In the genomic region with DNA sequence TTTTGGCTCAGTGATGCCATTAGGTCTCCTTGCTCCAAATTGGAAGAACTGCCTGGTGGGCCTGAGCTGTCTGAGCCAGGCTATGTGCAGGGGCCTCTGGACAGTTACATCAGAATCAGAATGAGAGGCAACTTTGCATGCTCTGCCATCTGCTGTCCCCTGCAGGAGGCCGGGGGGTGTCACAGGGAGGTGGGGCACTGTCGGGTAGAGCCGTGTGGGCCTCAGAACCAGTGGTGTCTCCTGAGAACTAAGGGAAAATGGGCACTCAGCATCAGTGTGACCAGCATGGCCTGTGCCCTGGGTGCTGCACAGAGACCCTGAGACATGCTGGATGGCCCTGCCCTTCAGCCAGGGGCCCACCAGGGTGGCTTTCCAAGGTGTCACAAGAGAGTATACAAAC, we compare ENCODE assay signal across 1 cellular context.
TF ChIP-seq lines count a peak whose summit lies in the region.

No MANE protein-coding gene starts in this region.

TF ChIP-seq in K562, 482 proteins besides CTCF, POLR2A, EP300 and RAD21:
- TF ChIP-seq, protein P1, sequence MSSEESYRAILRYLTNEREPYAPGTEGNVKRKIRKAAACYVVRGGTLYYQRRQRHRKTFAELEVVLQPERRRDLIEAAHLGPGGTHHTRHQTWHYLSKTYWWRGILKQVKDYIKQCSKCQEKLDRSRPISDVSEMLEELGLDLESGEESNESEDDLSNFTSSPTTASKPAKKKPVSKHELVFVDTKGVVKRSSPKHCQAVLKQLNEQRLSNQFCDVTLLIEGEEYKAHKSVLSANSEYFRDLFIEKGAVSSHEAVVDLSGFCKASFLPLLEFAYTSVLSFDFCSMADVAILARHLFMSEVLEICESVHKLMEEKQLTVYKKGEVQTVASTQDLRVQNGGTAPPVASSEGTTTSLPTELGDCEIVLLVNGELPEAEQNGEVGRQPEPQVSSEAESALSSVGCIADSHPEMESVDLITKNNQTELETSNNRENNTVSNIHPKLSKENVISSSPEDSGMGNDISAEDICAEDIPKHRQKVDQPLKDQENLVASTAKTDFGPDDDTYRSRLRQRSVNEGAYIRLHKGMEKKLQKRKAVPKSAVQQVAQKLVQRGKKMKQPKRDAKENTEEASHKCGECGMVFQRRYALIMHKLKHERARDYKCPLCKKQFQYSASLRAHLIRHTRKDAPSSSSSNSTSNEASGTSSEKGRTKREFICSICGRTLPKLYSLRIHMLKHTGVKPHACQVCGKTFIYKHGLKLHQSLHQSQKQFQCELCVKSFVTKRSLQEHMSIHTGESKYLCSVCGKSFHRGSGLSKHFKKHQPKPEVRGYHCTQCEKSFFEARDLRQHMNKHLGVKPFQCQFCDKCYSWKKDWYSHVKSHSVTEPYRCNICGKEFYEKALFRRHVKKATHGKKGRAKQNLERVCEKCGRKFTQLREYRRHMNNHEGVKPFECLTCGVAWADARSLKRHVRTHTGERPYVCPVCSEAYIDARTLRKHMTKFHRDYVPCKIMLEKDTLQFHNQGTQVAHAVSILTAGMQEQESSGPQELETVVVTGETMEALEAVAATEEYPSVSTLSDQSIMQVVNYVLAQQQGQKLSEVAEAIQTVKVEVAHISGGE (CRISPR knock-in tag; IDR thresholded peaks at IDR 0.05), result no peak
- TF ChIP-seq, protein P2, sequence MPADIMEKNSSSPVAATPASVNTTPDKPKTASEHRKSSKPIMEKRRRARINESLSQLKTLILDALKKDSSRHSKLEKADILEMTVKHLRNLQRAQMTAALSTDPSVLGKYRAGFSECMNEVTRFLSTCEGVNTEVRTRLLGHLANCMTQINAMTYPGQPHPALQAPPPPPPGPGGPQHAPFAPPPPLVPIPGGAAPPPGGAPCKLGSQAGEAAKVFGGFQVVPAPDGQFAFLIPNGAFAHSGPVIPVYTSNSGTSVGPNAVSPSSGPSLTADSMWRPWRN (IDR thresholded peaks at IDR 0.05; ENCODE audit: low read depth), result no peak
- TF ChIP-seq STAG1 (CRISPR knock-in tag; IDR thresholded peaks at IDR 0.05; ENCODE audit: borderline replicate concordance) (no peak), DLX4 (CRISPR knock-in tag; IDR thresholded peaks at IDR 0.05) (no peak), REST (CRISPR knock-in tag; IDR thresholded peaks at IDR 0.05; ENCODE audit: low read depth) (no peak), SIRT6 (IDR thresholded peaks at IDR 0.05; ENCODE audit: low read depth, low read length) (no peak), RBM22 (IDR thresholded peaks at IDR 0.05; ENCODE audit: low read depth, low read length, poor library complexity, severe bottlenecking) (no peak), ZNF124 (CRISPR knock-in tag; IDR thresholded peaks at IDR 0.05) (no peak)
- TF ChIP-seq, protein P3, sequence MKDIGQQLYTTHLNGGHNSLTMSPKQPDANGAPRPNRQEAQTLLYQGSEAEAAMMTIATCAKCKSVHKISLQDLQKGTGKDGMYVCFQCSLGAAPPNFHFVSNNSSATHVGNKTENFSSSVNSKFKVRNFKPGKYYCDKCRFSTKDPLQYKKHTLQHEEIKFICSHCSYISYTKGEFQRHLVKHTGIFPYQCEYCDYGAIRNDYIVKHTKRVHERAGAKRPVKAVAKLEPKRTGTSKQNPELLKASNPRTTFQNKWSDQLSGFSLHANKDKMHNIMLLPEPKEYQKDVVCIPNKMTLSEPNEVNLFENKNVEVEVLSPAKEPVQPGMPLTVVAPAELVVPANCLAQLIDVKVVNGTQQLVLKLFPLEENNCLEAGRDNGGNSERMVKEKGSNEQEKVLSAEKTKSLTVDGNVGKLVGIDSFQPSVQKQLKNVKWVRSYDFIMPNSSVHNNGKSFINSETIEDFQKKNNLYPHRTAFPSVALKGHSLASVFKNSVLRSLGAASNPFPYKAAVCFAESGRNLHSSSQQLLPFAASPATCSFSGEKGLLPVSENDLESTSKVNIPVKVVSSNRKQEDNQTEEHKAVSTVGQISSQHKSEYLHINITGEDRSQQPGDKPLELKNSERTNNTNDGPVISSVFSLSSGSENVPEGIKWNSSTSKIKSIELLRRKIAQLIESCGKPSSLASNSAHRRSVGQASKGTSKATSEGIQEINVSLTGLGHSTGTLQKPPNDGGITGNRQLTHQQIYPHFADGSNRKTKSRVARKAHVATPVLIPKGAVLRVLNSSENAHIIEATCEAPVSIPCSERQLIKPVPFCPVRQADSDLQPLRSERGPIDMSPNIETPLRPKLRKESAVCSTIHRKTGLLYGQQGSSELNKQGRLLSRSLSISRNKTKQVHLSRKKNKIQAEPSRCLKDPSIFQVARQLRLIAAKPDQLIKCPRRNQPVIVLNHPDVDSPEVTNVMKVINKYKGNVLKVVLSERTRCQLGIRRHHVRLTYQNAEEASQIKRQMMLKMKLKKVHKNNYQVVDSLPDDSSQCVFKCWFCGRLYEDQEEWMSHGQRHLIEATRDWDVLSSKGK (CRISPR knock-in tag; IDR thresholded peaks at IDR 0.05), result no peak
- TF ChIP-seq, protein P4, sequence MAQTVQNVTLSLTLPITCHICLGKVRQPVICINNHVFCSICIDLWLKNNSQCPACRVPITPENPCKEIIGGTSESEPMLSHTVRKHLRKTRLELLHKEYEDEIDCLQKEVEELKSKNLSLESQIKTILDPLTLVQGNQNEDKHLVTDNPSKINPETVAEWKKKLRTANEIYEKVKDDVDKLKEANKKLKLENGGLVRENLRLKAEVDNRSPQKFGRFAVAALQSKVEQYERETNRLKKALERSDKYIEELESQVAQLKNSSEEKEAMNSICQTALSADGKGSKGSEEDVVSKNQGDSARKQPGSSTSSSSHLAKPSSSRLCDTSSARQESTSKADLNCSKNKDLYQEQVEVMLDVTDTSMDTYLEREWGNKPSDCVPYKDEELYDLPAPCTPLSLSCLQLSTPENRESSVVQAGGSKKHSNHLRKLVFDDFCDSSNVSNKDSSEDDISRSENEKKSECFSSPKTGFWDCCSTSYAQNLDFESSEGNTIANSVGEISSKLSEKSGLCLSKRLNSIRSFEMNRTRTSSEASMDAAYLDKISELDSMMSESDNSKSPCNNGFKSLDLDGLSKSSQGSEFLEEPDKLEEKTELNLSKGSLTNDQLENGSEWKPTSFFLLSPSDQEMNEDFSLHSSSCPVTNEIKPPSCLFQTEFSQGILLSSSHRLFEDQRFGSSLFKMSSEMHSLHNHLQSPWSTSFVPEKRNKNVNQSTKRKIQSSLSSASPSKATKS (CRISPR knock-in tag; IDR thresholded peaks at IDR 0.05), result no peak
